Comparison of ENCODE assay signal across 9 cellular contexts in genomic region chr4:73573794-73574528, GRCh38. TPM values are rescaled to one million over a fixed set of nuclear protein-coding genes. Genes with fewer than 3 reads are reported as not detected.
DNase-seq lines count a peak whose midpoint lies in the region; ATAC-seq and TF ChIP-seq lines count a peak whose summit lies in the region.
"Had no signal": no experiment of that assay in that cellular context is flagged by ENCODE, and none has a peak within 500 bp of the region (broad histone marks: within the 10 kb centered on the region; RNA-seq: fewer than 3 reads in every experiment).

No MANE protein-coding gene starts in this region.

- H3K4me1 ChIP-seq in lung (ENCODE audit: control insufficient read depth in 2 of 2, insufficient read depth in 2 of 2, low read length in 2 of 2) (no peaks in the 10 kb centered on the region), upper lobe of left lung (no peaks in the 10 kb centered on the region)

- H3K4me3 ChIP-seq in lung: no peak overlapping the region
- H3K4me3 ChIP-seq in upper lobe of left lung: no peak overlapping the region
- H3K4me3 ChIP-seq: skin epidermis had no signal

- ATAC-seq in lung (ENCODE audit: insufficient read depth, low FRiP score): peak; percentile 41
- ATAC-seq in upper lobe of left lung (ENCODE audit: low FRiP score in 2 of 2): peak; percentile 79 to 86

- DNase-seq in A172 (ENCODE audit: low spot score) (peak; percentile 44), GM10266 (ENCODE audit: extremely low spot score) (peak; percentile 39), HCEC 1CT (peak; percentile 44), M059J (ENCODE audit: low read depth) (peak; percentile 67), RKO (ENCODE audit: low spot score) (peak; percentile 46), dermis blood vessel endothelial cell (peak; percentile 86), lung (ENCODE audit: low spot score) (peak; percentile 67), upper lobe of left lung (peak in 1 of 2 donors; percentile 64)

- H3K36me3 ChIP-seq in lung (ENCODE audit: control insufficient read depth in 2 of 2, insufficient read depth in 2 of 2, low read length in 2 of 2): no peaks in the 10 kb centered on the region
- no peaks in the 10 kb centered on the region for H3K36me3 ChIP-seq in upper lobe of left lung

- no peaks in the 10 kb centered on the region for H3K27me3 ChIP-seq in lung (ENCODE audit: control insufficient read depth, insufficient read depth)
- no peaks in the 10 kb centered on the region for H3K27me3 ChIP-seq in upper lobe of left lung

- H3K27ac ChIP-seq in lung (ENCODE audit: low read depth in 1 of 2, low read length in 1 of 2): no peak overlapping the region
- no peak overlapping the region for H3K27ac ChIP-seq in upper lobe of left lung

- TF ChIP-seq POLR2A in upper lobe of left lung (IDR thresholded peaks at IDR 0.05): no peak

- TF ChIP-seq CTCF in GM10266 (IDR thresholded peaks at IDR 0.05; ENCODE audit: control insufficient read depth, insufficient read depth, low read depth, missing control alignments) (peak; percentile 83), lung (IDR thresholded peaks at IDR 0.05; ENCODE audit: control extremely low read depth, extremely low read depth) (peak; percentile 26), upper lobe of left lung (IDR thresholded peaks at IDR 0.05) (peak in 5 of 6 experiments; percentile 38 to 71 (median 64))

- H3K9me3 ChIP-seq in lung (ENCODE audit: control insufficient read depth in 2 of 2, insufficient read depth in 1 of 2, low read length in 1 of 2) (no peaks in the 10 kb centered on the region), upper lobe of left lung (no peaks in the 10 kb centered on the region)

- 64 to 67% methylated on average over 8 of the region's 8 CpGs for WGBS in lung, 2 donors
- WGBS in upper lobe of left lung, 2 donors: 57 to 62% methylated on average over 8 of the region's 8 CpGs

- no peak for TF ChIP-seq EP300 in upper lobe of left lung (IDR thresholded peaks at IDR 0.05)

RNA-seq across cellular contexts. Expression of gene RASSF6, which starts 46.3 kb away (rescaled TPM):
- total RNA-seq in A172 (2014; rRNA removed; shearing (Covaris generic)): 0.02 and 0.31 TPM in 2 replicates
- 0.02 TPM in 1 of 2 replicates, not detected in the other for total RNA-seq in M059J (2014; rRNA removed; shearing (Covaris generic))
- under 0.01 and 0.23 TPM in 2 replicates for total RNA-seq in dermis blood vessel endothelial cell
- total RNA-seq in lung: 1 to 10 TPM; 2.7 to 7.6 TPM
- 1 to 10 TPM; 1.2 to 1.3 TPM for polyA plus RNA-seq in lung
- 1 to 10 TPM; 1.1 to 8.3 (median 1.7) TPM for total RNA-seq in upper lobe of left lung

Comparison
In these comparisons a context has a peak if more than half of its experiments do, and no peak if none do; other contexts are left out.
1. CTCF ChIP-seq: peak in every context shown above with its lines; median percentile 83 in GM10266; 64 in upper lobe of left lung; 26 in lung.